In the genomic region with DNA sequence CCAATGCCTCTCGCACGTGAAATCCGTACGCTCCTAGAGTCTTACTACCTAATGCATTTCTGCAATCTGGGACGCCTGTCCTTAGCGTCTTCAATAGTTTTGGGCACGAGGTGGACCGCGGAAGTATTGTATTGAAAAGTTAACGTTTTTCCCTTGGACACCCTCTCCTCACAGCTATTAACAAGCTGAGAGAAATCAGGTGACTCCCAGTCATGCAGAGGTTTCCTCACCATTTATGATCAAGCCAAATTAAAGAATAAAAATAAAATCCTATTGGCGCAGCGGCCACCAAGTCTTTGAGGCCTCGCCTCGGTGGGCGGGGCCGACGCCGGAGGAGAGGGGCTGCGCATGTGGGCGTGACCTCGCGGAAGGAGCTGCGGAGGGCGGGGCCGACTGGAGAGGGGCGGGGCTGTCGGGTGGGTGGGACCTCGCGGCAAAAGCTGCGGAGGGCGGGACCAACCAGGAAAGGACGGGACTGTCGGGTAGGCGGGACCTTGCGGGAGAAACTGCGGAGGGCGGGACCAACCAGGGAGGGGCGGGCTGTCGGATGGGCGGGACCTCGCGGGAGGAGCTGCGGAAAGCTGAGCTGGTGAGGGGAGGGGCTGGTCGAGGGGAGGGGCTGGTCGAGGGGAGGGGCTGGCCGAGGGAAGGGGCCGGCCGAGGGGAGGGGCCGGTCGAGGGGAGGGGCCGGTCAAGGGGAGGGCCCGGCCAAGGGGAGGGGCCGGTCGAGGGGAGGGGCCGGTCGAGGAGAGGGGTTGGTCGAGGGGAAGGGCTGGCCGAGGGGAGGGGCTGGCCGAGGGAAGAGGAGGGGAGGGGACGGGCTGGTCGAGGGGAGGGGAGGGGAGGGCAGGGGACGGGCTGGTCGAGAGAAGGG, we compare ENCODE assay signal across 8 cellular contexts. TPM values are rescaled to one million over a fixed set of nuclear protein-coding genes. Genes with fewer than 3 reads are reported as not detected.
DNase-seq lines count a peak whose midpoint lies in the region; ATAC-seq and TF ChIP-seq lines count a peak whose summit lies in the region.

No MANE protein-coding gene starts in this region.

- 0 out of 2 replicates have a peak, but pooled peaks cover 5% of the 10 kb centered on the region for H4K20me1 ChIP-seq in OCI-LY7 (ENCODE audit: insufficient read depth, low read length)

- peak; percentile 55 for ATAC-seq in GM21528 (IDR thresholded peaks at IDR 0.05; ENCODE audit: low FRiP score, unreplicated experiment)

- peak; percentile 89 to 98 (median 93) for DNase-seq in CD8-positive, alpha-beta memory T cell
- DNase-seq in OCI-LY7 (ENCODE audit: low spot score), result peak; percentile 97
- DNase-seq in activated T-cell treated with anti-CD3 and anti-CD28 coated beads for 4 hours, result peak; percentile 96
- DNase-seq in epidermal melanocyte (ENCODE audit: insufficient read length, low spot score), result peak; percentile 86
- DNase-seq in middle frontal gyrus (ENCODE audit: extremely low spot score, low spot score), result peak; percentile 84
- DNase-seq in stimulated activated CD8-positive, alpha-beta memory T cell treated with anti-CD3 and anti-CD28 coated beads, Interleukin-15, amount 100 ng/mL, for 24 hours (ENCODE audit: low read depth), result peak; percentile 79

- no peak for TF ChIP-seq CTCF in OCI-LY7 (conservative IDR thresholded peaks at IDR 0.05; ENCODE audit: low read length)

- peak overlapping the region; percentile 23 for H3K4me3 ChIP-seq in CD8-positive, alpha-beta memory T cell (ENCODE audit: low read length)
- peak overlapping the region; percentile 100 for H3K4me3 ChIP-seq in OCI-LY7 (ENCODE audit: low read depth, low read length, poor library complexity, severe bottlenecking)

- H3K4me3 Mint-ChIP-seq in CD8-positive, alpha-beta memory T cell, result peak overlapping the region; percentile 54 to 100 (median 81)

- peak overlapping the region; percentile 71; the same call in 1 of the 2 replicates for H2AFZ ChIP-seq in OCI-LY7 (ENCODE audit: low read length)

- H3K9me2 ChIP-seq in OCI-LY7 (ENCODE audit: insufficient read depth, low read length), result no peaks in the 10 kb centered on the region

- H3K4me1 Mint-ChIP-seq in CD8-positive, alpha-beta memory T cell, result peaks cover 37 to 56% (median 37%) of the 10 kb centered on the region in 3 donors

- no peaks in the 10 kb centered on the region for H3K9me3 ChIP-seq in CD8-positive, alpha-beta memory T cell (ENCODE audit: low read length)
- H3K9me3 ChIP-seq in OCI-LY7 (ENCODE audit: low read length), result no peaks in the 10 kb centered on the region

- peaks cover 5 to 30% (median 11%) of the 10 kb centered on the region in 3 donors for H3K36me3 Mint-ChIP-seq in CD8-positive, alpha-beta memory T cell

- TF ChIP-seq RAD21 in Ishikawa (IDR thresholded peaks at IDR 0.05; ENCODE audit: low read depth), result no peak

- no peaks in the 10 kb centered on the region; the same call in 1 of the 2 replicates for H3K79me2 ChIP-seq in OCI-LY7 (ENCODE audit: insufficient read depth, low read depth, low read length)

- H3K4me2 ChIP-seq in OCI-LY7 (ENCODE audit: low read length), result peak overlapping the region; percentile 54

- H3K4me1 ChIP-seq in CD8-positive, alpha-beta memory T cell (ENCODE audit: insufficient read depth, low read length), result peaks cover 34% of the 10 kb centered on the region
- peaks cover 15% of the 10 kb centered on the region for H3K4me1 ChIP-seq in OCI-LY7 (ENCODE audit: insufficient read depth, low read length, poor library complexity, severe bottlenecking)

- BruUV-seq in OCI-LY7 (replicated peaks; lab: Mats Ljungman, UMichigan), result no TSS peak

- POLR2A ChIA-PET in CD8-positive, alpha-beta memory T cell (lab: Charles Lee), result interaction anchor here (0.6 to 2.2 kb wide), 14 partner anchors 29 to 74 kb away, joined by 3 to 19 read pairs (median 6); no protein-coding TSS in a partner anchor
- POLR2A ChIA-PET in OCI-LY7 (lab: Charles Lee), result interaction anchor here (0.5 to 1.7 kb wide), 13 partner anchors 10 to 1754 kb away, joined by 3 to 4 read pairs (median 3); no protein-coding TSS in a partner anchor

- CTCF ChIA-PET in CD8-positive, alpha-beta memory T cell (lab: Charles Lee), result interaction anchor here (0.9 to 1.9 kb wide), 6 partner anchors 10 to 139 kb away, joined by 3 to 15 read pairs (median 5); no protein-coding TSS in a partner anchor
- CTCF ChIA-PET in OCI-LY7 (lab: Charles Lee; ENCODE audit: unreplicated experiment), result interaction anchor here (0.5 to 1.1 kb wide), 5 partner anchors 20 to 173 kb away, joined by 3 to 6 read pairs (median 3); no protein-coding TSS in a partner anchor

- H3K9me3 Mint-ChIP-seq in CD8-positive, alpha-beta memory T cell, result no peaks in the 10 kb centered on the region

- TF ChIP-seq EP300 in Ishikawa (IDR thresholded peaks at IDR 0.05; ENCODE audit: borderline replicate concordance), result no peak

- no peak overlapping the region for H3K27ac ChIP-seq in CD8-positive, alpha-beta memory T cell (ENCODE audit: low read depth, low read length)
- no peak overlapping the region for H3K27ac ChIP-seq in OCI-LY7 (ENCODE audit: low read depth, low read length, poor library complexity, severe bottlenecking)

- H3K27me3 ChIP-seq in CD8-positive, alpha-beta memory T cell (ENCODE audit: insufficient read depth, low read length, poor library complexity, severe bottlenecking), result no peaks in the 10 kb centered on the region

- peak overlapping the region in 7 of 8 donors; percentile 15 to 93 (median 82) for H3K27ac Mint-ChIP-seq in CD8-positive, alpha-beta memory T cell

- H3K27me3 Mint-ChIP-seq in CD8-positive, alpha-beta memory T cell, result peaks cover 4% of the 10 kb centered on the region in 2 donors

- intact Hi-C loops in OCI-LY7 (cut with micrococcal nuclease; ENCODE audit: unreplicated experiment), result loop anchor here (1.0 to 2.0 kb wide), 2 partner anchors 188 to 558 kb away; a partner anchor contains a TSS

- H3K36me3 ChIP-seq in CD8-positive, alpha-beta memory T cell (ENCODE audit: insufficient read depth, low read length), result peaks cover 9% of the 10 kb centered on the region
- H3K36me3 ChIP-seq in OCI-LY7 (ENCODE audit: insufficient read depth, low read length), result peaks cover 3% of the 10 kb centered on the region; the same call in 1 of the 2 replicates

TF ChIP-seq in Ishikawa, 13 proteins besides CTCF, POLR2A, EP300 and RAD21:
- TF ChIP-seq TEAD4 (IDR thresholded peaks at IDR 0.05) (no peak), TCF12 (IDR thresholded peaks at IDR 0.05; ENCODE audit: low read depth) (no peak), CEBPB (IDR thresholded peaks at IDR 0.05) (no peak)
- TF ChIP-seq, protein P1, sequence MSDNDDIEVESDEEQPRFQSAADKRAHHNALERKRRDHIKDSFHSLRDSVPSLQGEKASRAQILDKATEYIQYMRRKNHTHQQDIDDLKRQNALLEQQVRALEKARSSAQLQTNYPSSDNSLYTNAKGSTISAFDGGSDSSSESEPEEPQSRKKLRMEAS (IDR thresholded peaks at IDR 0.05), result peak; percentile 94
- TF ChIP-seq, protein P2, sequence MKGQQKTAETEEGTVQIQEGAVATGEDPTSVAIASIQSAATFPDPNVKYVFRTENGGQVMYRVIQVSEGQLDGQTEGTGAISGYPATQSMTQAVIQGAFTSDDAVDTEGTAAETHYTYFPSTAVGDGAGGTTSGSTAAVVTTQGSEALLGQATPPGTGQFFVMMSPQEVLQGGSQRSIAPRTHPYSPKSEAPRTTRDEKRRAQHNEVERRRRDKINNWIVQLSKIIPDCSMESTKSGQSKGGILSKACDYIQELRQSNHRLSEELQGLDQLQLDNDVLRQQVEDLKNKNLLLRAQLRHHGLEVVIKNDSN (IDR thresholded peaks at IDR 0.05), result peak; percentile 29; the same call in 1 of the 2 replicates

RNA-seq across cellular contexts. Expression of a gene that starts 1.1 kb away (rescaled TPM):
- total RNA-seq in CD8-positive, alpha-beta memory T cell, result 100 to 1,000 TPM; 278 to 307 TPM
- polyA plus RNA-seq in CD8-positive, alpha-beta memory T cell, result 342 TPM
- 134 and 161 TPM in 2 replicates for total RNA-seq in OCI-LY7 (2014; rRNA removed; shearing (Covaris generic))
- total RNA-seq in OCI-LY7 (2022), result 236 and 264 TPM in 2 replicates
